Comparison of ENCODE assay signal across 12 cellular contexts in genomic region chr1:61636814-61637213, GRCh38.
"Had no signal": no experiment of that assay in that cellular context is flagged by ENCODE, and none has a peak within 500 bp of the region (broad histone marks: within the 10 kb centered on the region; RNA-seq: fewer than 3 reads in every experiment).

No MANE protein-coding gene starts in this region.

- H3K27ac ChIP-seq: foreskin keratinocyte, neutrophil had no signal

- H3K36me3 ChIP-seq: adrenal gland, esophagus muscularis mucosa, neutrophil, right atrium auricular region, tibial nerve had no signal

- FAIRE-seq: TTC549 had no signal

- H3K4me1 ChIP-seq: foreskin keratinocyte had no signal

- H3K4me3 ChIP-seq: adrenal gland, esophagus muscularis mucosa, right atrium auricular region, skin epidermis, tibial nerve had no signal

- H3K9me3 ChIP-seq: adrenal gland, esophagus muscularis mucosa, neutrophil, right atrium auricular region, tibial nerve had no signal

- DNase-seq: activated CD4-positive, alpha-beta T cell treated with anti-CD3 and anti-CD28 coated beads, Interleukin-2, amount 50 U/mL, for 1 hour; activated naive CD4-positive, alpha-beta T cell treated with anti-CD3 and anti-CD28 coated beads, Interleukin-2, amount 50 U/mL, for 16 hours; adrenal gland; foreskin keratinocyte; left colon; naive B cell had no signal

- H3K27me3 ChIP-seq: adrenal gland, foreskin keratinocyte, neutrophil, right atrium auricular region, tibial nerve had no signal

- ATAC-seq: foreskin keratinocyte, left colon had no signal
